ENCODE assay signal across 20 cellular contexts in the genomic region with DNA sequence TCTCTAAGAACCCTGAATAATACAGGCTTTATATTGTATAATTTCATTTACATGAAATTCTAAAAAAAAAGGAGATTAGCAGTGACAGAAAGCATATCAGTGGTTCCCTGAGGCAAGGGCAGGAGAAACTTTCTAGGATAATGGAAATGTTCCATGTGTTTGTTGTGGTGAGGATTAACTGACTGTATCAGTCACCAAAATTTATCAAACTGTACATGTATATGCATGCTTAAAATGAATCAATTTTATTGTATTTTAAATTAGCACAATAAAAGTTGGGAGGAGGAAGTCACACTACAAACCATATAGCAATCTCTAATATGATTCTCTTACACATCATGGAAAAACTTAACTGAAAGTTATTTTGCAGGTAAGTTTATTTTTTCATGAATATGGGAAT.
DNase-seq lines count a peak whose midpoint lies in the region; ATAC-seq, FAIRE-seq and TF ChIP-seq lines count a peak whose summit lies in the region.
"Had no signal": no experiment of that assay in that cellular context is flagged by ENCODE, and none has a peak within 500 bp of the region (broad histone marks: within the 10 kb centered on the region; RNA-seq: fewer than 3 reads in every experiment).

No MANE protein-coding gene starts in this region.

- no peaks in the 10 kb centered on the region for H3K27me3 Mint-ChIP-seq in endodermal cell (ENCODE audit: insufficient read depth)
- H3K27me3 Mint-ChIP-seq: B cell; CD4-positive, alpha-beta T cell had no signal

- H3K9me1 ChIP-seq in keratinocyte (ENCODE audit: control insufficient read depth, extremely low read depth, insufficient read depth, low read length) = no peaks in the 10 kb centered on the region

- H3K9me3 ChIP-seq in RWPE2 (ENCODE audit: severe bottlenecking) (no peaks in the 10 kb centered on the region), keratinocyte (ENCODE audit: control insufficient read depth, low read depth, low read length) (no peaks in the 10 kb centered on the region), endodermal cell (ENCODE audit: control insufficient read depth, low read length) (peaks cover 6% of the 10 kb centered on the region)
- H3K9me3 ChIP-seq: A549 had no signal

- peaks cover 24% of the 10 kb centered on the region for H3K4me1 ChIP-seq in RWPE2 (ENCODE audit: insufficient read depth, poor library complexity, severe bottlenecking)
- H3K4me1 ChIP-seq in keratinocyte (ENCODE audit: control insufficient read depth, extremely low read depth, insufficient read depth, low read length) = peaks cover 18% of the 10 kb centered on the region
- H3K4me1 ChIP-seq in endodermal cell (ENCODE audit: control insufficient read depth, insufficient read depth, low read length) = no peaks in the 10 kb centered on the region
- H3K4me1 ChIP-seq: A549; BLaER1 treated with 17β-estradiol and CSF1 and Interleukin-3, amounts not matched to agents 10 nM and 100 nM had no signal

- H3K9ac ChIP-seq in keratinocyte (ENCODE audit: control insufficient read depth, extremely low read depth, insufficient read depth, low read length) (no peak overlapping the region), endodermal cell (ENCODE audit: extremely low read depth, low read length, poor library complexity, severe bottlenecking) (no peak overlapping the region)
- H3K9ac ChIP-seq: BLaER1 treated with 17β-estradiol and CSF1 and Interleukin-3, amounts not matched to agents 10 nM and 100 nM had no signal

- dilution Hi-C loops in keratinocyte (cut with MboI; ENCODE audit: extremely low pct_ligation_motif_present, low sequenced_read_pairs) = no loop called here

- H3K4me3 ChIP-seq in RWPE2 (ENCODE audit: severe bottlenecking) (no peak overlapping the region), keratinocyte (ENCODE audit: control insufficient read depth in 2 of 3, extremely low read depth in 1 of 3, insufficient read depth in 2 of 3, low read depth in 1 of 3, low read length in 3 of 3) (no peak overlapping the region), endodermal cell (ENCODE audit: low read length) (no peak overlapping the region)
- H3K4me3 ChIP-seq: A549; BLaER1 treated with 17β-estradiol and CSF1 and Interleukin-3, amounts not matched to agents 10 nM and 100 nM had no signal

- peak overlapping the region; percentile 61 for H3K27ac ChIP-seq in RWPE2 (ENCODE audit: poor library complexity, severe bottlenecking)
- peak overlapping the region; percentile 37 for H3K27ac ChIP-seq in epithelial cell of prostate
- H3K27ac ChIP-seq in keratinocyte (ENCODE audit: control insufficient read depth, insufficient read depth, low read length) = no peak overlapping the region
- H3K27ac ChIP-seq in endodermal cell (ENCODE audit: low read depth, low read length) = no peak overlapping the region
- H3K27ac ChIP-seq: 22Rv1; A549; BLaER1 treated with 17β-estradiol and CSF1 and Interleukin-3, amounts not matched to agents 10 nM and 100 nM; C4-2B had no signal

- H2AFZ ChIP-seq in keratinocyte (ENCODE audit: control insufficient read depth, low read length) = no peak overlapping the region

- peak overlapping the region; percentile 2 for H3K4me2 ChIP-seq in keratinocyte (ENCODE audit: control insufficient read depth, extremely low read depth, insufficient read depth, low read depth, low read length)
- H3K4me2 ChIP-seq: A549; BLaER1 treated with 17β-estradiol and CSF1 and Interleukin-3, amounts not matched to agents 10 nM and 100 nM had no signal

- no peak for TF ChIP-seq CTCF in RWPE2 (IDR thresholded peaks at IDR 0.05; ENCODE audit: poor library complexity, severe bottlenecking)
- TF ChIP-seq CTCF in keratinocyte (optimal IDR thresholded peaks at IDR 0.05 in 1 of 3, IDR thresholded peaks at IDR 0.05 in 1 of 3, conservative IDR thresholded peaks at IDR 0.05 in 1 of 3; ENCODE audit: extremely low read depth in 1 of 3, insufficient read depth in 2 of 3, low read length in 3 of 3) = no peak
- TF ChIP-seq CTCF in endodermal cell (conservative IDR thresholded peaks at IDR 0.05) = no peak

- no peaks in the 10 kb centered on the region for H3K36me3 Mint-ChIP-seq in endodermal cell (ENCODE audit: low read depth)
- H3K36me3 Mint-ChIP-seq: CD8-positive, alpha-beta T cell had no signal

- no peaks in the 10 kb centered on the region for H3K79me2 ChIP-seq in keratinocyte (ENCODE audit: control insufficient read depth, insufficient read depth, low read length)

- H3K27me3 ChIP-seq in RWPE2 (ENCODE audit: insufficient read depth, poor library complexity, severe bottlenecking) (no peaks in the 10 kb centered on the region), keratinocyte (ENCODE audit: control insufficient read depth, extremely low read depth, insufficient read depth, low read length) (no peaks in the 10 kb centered on the region), endodermal cell (ENCODE audit: control insufficient read depth, insufficient read depth, low read length, poor library complexity, severe bottlenecking) (no peaks in the 10 kb centered on the region)
- H3K27me3 ChIP-seq: BLaER1 treated with 17β-estradiol and CSF1 and Interleukin-3, amounts not matched to agents 10 nM and 100 nM had no signal

- no peak for FAIRE-seq in keratinocyte (lab: Jason Lieb, UNC)
- FAIRE-seq: A549, D721Med, G401.6, GM12891, GM19239 had no signal

- ATAC-seq in RWPE2 (ENCODE audit: low read depth) = peak; percentile 25; the same call in 1 of the 3 replicates
- ATAC-seq: A549; CD8-positive, alpha-beta T cell had no signal

- DNase-seq in RWPE2 (ENCODE audit: low spot score) = no peak
- no peak for DNase-seq in epithelial cell of prostate (ENCODE audit: low read depth, low spot score)
- no peak for DNase-seq in keratinocyte (ENCODE audit: low read depth, low spot score)
- DNase-seq in glomerular visceral epithelial cell (ENCODE audit: extremely low spot score) = no peak
- no peak for DNase-seq in endodermal cell
- DNase-seq: AML-193; Calu3; CD4-positive, alpha-beta T cell; CD8-positive, alpha-beta T cell; DMS79 treated with DMSO at 0.1 percent for 48 hours; GF-D8 had no signal

- no peak overlapping the region for H3K4me3 Mint-ChIP-seq in endodermal cell
- H3K4me3 Mint-ChIP-seq: B cell; CD4-positive, alpha-beta T cell; CD8-positive, alpha-beta T cell had no signal

- H3K27ac Mint-ChIP-seq in endodermal cell = no peak overlapping the region
- H3K27ac Mint-ChIP-seq: B cell; CD4-positive, alpha-beta T cell; CD8-positive, alpha-beta T cell had no signal

- peaks cover 6% of the 10 kb centered on the region; the same call in 1 of the 2 replicates for H3K36me3 ChIP-seq in RWPE2 (ENCODE audit: low read depth)
- H3K36me3 ChIP-seq in keratinocyte (ENCODE audit: control insufficient read depth in 2 of 2, extremely low read depth in 1 of 2, insufficient read depth in 2 of 2, low read length in 2 of 2) = no peaks in the 10 kb centered on the region
- no peaks in the 10 kb centered on the region for H3K36me3 ChIP-seq in endodermal cell (ENCODE audit: control insufficient read depth, insufficient read depth, low read length)
- H3K36me3 ChIP-seq: BLaER1 treated with 17β-estradiol and CSF1 and Interleukin-3, amounts not matched to agents 10 nM and 100 nM had no signal

- H4K20me1 ChIP-seq in keratinocyte (ENCODE audit: control insufficient read depth, extremely low read depth, insufficient read depth, low read length) = no peaks in the 10 kb centered on the region
- H4K20me1 ChIP-seq: BLaER1 treated with 17β-estradiol and CSF1 and Interleukin-3, amounts not matched to agents 10 nM and 100 nM had no signal

- peaks cover 10% of the 10 kb centered on the region for H3K9me3 Mint-ChIP-seq in endodermal cell

- H3K4me1 Mint-ChIP-seq in endodermal cell = peaks cover 4% of the 10 kb centered on the region
- H3K4me1 Mint-ChIP-seq: B cell had no signal

Comparison
In these comparisons a context has a peak if more than half of its experiments do, and no peak if none do; other contexts are left out.
1. H3K27ac ChIP-seq: peak in RWPE2 (single experiment) and epithelial cell of prostate (single experiment); none in keratinocyte (single experiment) and endodermal cell (single experiment).